Comparison of ENCODE assay signal across 2 cellular contexts in genomic region chr1:29186707-29187106, GRCh38.
TF ChIP-seq lines count a peak whose summit lies in the region.

No MANE protein-coding gene starts in this region.

TF ChIP-seq in WTC11, 78 proteins besides CTCF, POLR2A, EP300 and RAD21:
- TF ChIP-seq NFYB (CRISPR knock-in tag; conservative IDR thresholded peaks at IDR 0.05; ENCODE audit: low read depth): no peak
- no peak for TF ChIP-seq ATF2 (CRISPR knock-in tag; IDR thresholded peaks at IDR 0.05; ENCODE audit: borderline replicate concordance, low read depth)
- no peak for TF ChIP-seq ATF6 (CRISPR knock-in tag; IDR thresholded peaks at IDR 0.05)
- no peak for TF ChIP-seq JAZF1 (CRISPR knock-in tag; IDR thresholded peaks at IDR 0.05)
- TF ChIP-seq ATF3 (CRISPR knock-in tag; conservative IDR thresholded peaks at IDR 0.05): no peak
- TF ChIP-seq PRRX2 (CRISPR knock-in tag; IDR thresholded peaks at IDR 0.05): no peak
- no peak for TF ChIP-seq OVOL2 (CRISPR knock-in tag; IDR thresholded peaks at IDR 0.05; ENCODE audit: borderline replicate concordance)
- TF ChIP-seq NFE2L1 (CRISPR knock-in tag; IDR thresholded peaks at IDR 0.05): no peak
- TF ChIP-seq MLX (CRISPR knock-in tag; IDR thresholded peaks at IDR 0.05): no peak
- no peak for TF ChIP-seq USF1 (CRISPR knock-in tag; IDR thresholded peaks at IDR 0.05)
- TF ChIP-seq ERG (CRISPR knock-in tag; IDR thresholded peaks at IDR 0.05): no peak
- TF ChIP-seq SP1 (CRISPR knock-in tag; conservative IDR thresholded peaks at IDR 0.05): 0 out of 2 replicates have a peak, but pooled peaks have one; percentile 25
- no peak for TF ChIP-seq SMAD4 (CRISPR knock-in tag; IDR thresholded peaks at IDR 0.05)
- 0 out of 2 replicates have a peak, but pooled peaks have one; percentile 21 for TF ChIP-seq ZNF423 (CRISPR knock-in tag; IDR thresholded peaks at IDR 0.05)
- TF ChIP-seq ETV6 (CRISPR knock-in tag; IDR thresholded peaks at IDR 0.05): 0 out of 2 replicates have a peak, but pooled peaks have one; percentile 63
- peak; percentile 19; the same call in 1 of the 2 replicates for TF ChIP-seq FOXK1 (CRISPR knock-in tag; IDR thresholded peaks at IDR 0.05)
- TF ChIP-seq ZNF121 (CRISPR knock-in tag; IDR thresholded peaks at IDR 0.05): peak; percentile 97

TF ChIP-seq in HepG2, 621 proteins besides CTCF, POLR2A, EP300 and RAD21:
- 0 out of 2 replicates have a peak, but pooled peaks have one; percentile 5 for TF ChIP-seq GMEB1 (CRISPR knock-in tag; IDR thresholded peaks at IDR 0.05; ENCODE audit: borderline replicate concordance)
- peak; percentile 70; the same call in 1 of the 2 replicates for TF ChIP-seq ZNF768 (CRISPR knock-in tag; IDR thresholded peaks at IDR 0.05)
- no peak for TF ChIP-seq STAT6 (CRISPR knock-in tag; IDR thresholded peaks at IDR 0.05; ENCODE audit: borderline replicate concordance)
- 0 out of 2 replicates have a peak, but pooled peaks have one; percentile 11 for TF ChIP-seq GFI1 (CRISPR knock-in tag; IDR thresholded peaks at IDR 0.05; ENCODE audit: borderline replicate concordance)
- TF ChIP-seq ZNF878 (CRISPR knock-in tag; IDR thresholded peaks at IDR 0.05): peak; percentile 14; the same call in 1 of the 2 replicates
- TF ChIP-seq PRMT3 (CRISPR knock-in tag; IDR thresholded peaks at IDR 0.05; ENCODE audit: borderline replicate concordance, low read depth): 0 out of 2 replicates have a peak, but pooled peaks have one; percentile 19
- 0 out of 2 replicates have a peak, but pooled peaks have one; percentile 9 for TF ChIP-seq ZBTB25 (CRISPR knock-in tag; IDR thresholded peaks at IDR 0.05)
- TF ChIP-seq E2F5 (CRISPR knock-in tag; conservative IDR thresholded peaks at IDR 0.05): no peak
